10 cellular contexts compared by ENCODE assay signal in genomic region chr3:105827959-105828358, GRCh38. TPM values are rescaled to one million over a fixed set of nuclear protein-coding genes. Genes with fewer than 3 reads are reported as not detected.
DNase-seq lines count a peak whose midpoint lies in the region; ATAC-seq, FAIRE-seq and TF ChIP-seq lines count a peak whose summit lies in the region.
"Had no signal": no experiment of that assay in that cellular context is flagged by ENCODE, and none has a peak within 500 bp of the region (broad histone marks: within the 10 kb centered on the region; RNA-seq: fewer than 3 reads in every experiment).

No MANE protein-coding gene starts in this region.

- ATAC-seq in gastrocnemius medialis: peak in 1 of 2 donors; percentile 85
- no peak for ATAC-seq in GM19035 (IDR thresholded peaks at IDR 0.05; ENCODE audit: unreplicated experiment)
- ATAC-seq in GM19455 (IDR thresholded peaks at IDR 0.05; ENCODE audit: unreplicated experiment): no peak

- TF ChIP-seq CTCF in gastrocnemius medialis (IDR thresholded peaks at IDR 0.05 in 4 of 5, conservative IDR thresholded peaks at IDR 0.05 in 1 of 5): peak in 2 of 5 experiments; percentile 6 to 31

- DNase-seq in H54 (ENCODE audit: insufficient read length, low spot score) (peak; percentile 28), SK-MEL-5 (ENCODE audit: low read depth, low spot score) (peak; percentile 92), fibroblast of the conjunctiva (ENCODE audit: low read depth) (peak; percentile 64), gastrocnemius medialis (peak in 1 of 2 donors; percentile 45), activated gamma-delta T cell treated with Interleukin-2 at 50 U/mL for 16 hours (no peak), NCI-H2196 (lab: John Stamatoyannopoulos, UW; ENCODE audit: unreplicated experiment) (no peak)
- DNase-seq: naive B cell had no signal

- no peaks in the 10 kb centered on the region for H3K9me3 ChIP-seq in gastrocnemius medialis
- H3K9me3 ChIP-seq: SJCRH30 had no signal

- no peak overlapping the region for H3K4me3 ChIP-seq in gastrocnemius medialis
- H3K4me3 ChIP-seq: SJCRH30 had no signal

- intact Hi-C loops in gastrocnemius medialis (cut with DNase I; ENCODE audit: low total_unique reads): loop anchor here (10.0 kb wide), 1 partner anchor 517 kb away; no protein-coding TSS in a partner anchor

- no peak for TF ChIP-seq POLR2A in H54 (IDR thresholded peaks at IDR 0.05; ENCODE audit: low read depth, low read length)
- TF ChIP-seq POLR2A in gastrocnemius medialis (IDR thresholded peaks at IDR 0.05): no peak

- H3K27me3 ChIP-seq in gastrocnemius medialis: no peaks in the 10 kb centered on the region
- H3K27me3 ChIP-seq: SJCRH30 had no signal

- peak overlapping the region in 3 of 4 donors; percentile 24 to 67 (median 58) for H3K27ac ChIP-seq in gastrocnemius medialis
- H3K27ac ChIP-seq: SJCRH30 had no signal

- FAIRE-seq in H54 (lab: Jason Lieb, UNC): peak; percentile 100

- H3K36me3 ChIP-seq in gastrocnemius medialis: no peaks in the 10 kb centered on the region
- H3K36me3 ChIP-seq: SJCRH30 had no signal

- H3K4me1 ChIP-seq in gastrocnemius medialis: peaks cover 18 to 65% of the 10 kb centered on the region in 2 donors

- in situ Hi-C loops in SK-MEL-5 (cut with HindIII; ENCODE audit: low pct_unique_long_range_greater_than_20kb, low sequenced_read_pairs): no loop called here
- in situ Hi-C loops in gastrocnemius medialis (cut with MboI; ENCODE audit: low sequenced_read_pairs in 4 of 4): no loop called here

RNA-seq across cellular contexts. Expression of gene CBLB, which starts 40.9 kb away (rescaled TPM):
- total RNA-seq in SK-MEL-5 (2014; rRNA removed; shearing (Covaris generic)): 23.0 and 29.3 TPM in 2 replicates
- 19.4 and 26.2 TPM in 2 replicates for polyA plus RNA-seq in SK-MEL-5 (2015; cell fraction: cytosol; rRNA removed)
- 38.1 and 38.2 TPM in 2 replicates for polyA plus RNA-seq in SK-MEL-5 (2015; cell fraction: nucleus; rRNA removed)
- total RNA-seq in gastrocnemius medialis: 10 to 100 TPM; 14.8 to 46.4 (median 21.6) TPM

Comparison
In these comparisons a context has a peak if more than half of its experiments do, and no peak if none do; other contexts are left out.
1. DNase-seq: peak in H54 (single experiment), SK-MEL-5 (single experiment) and fibroblast of the conjunctiva (single experiment); none in activated gamma-delta T cell treated with Interleukin-2 at 50 U/mL for 16 hours (single experiment) and NCI-H2196 (single experiment).